In genomic region chr5:113278976-113279375, GRCh38 we compare ENCODE assay signal across 15 cellular contexts.
DNase-seq lines count a peak whose midpoint lies in the region; ATAC-seq lines count a peak whose summit lies in the region.
"Had no signal": no experiment of that assay in that cellular context is flagged by ENCODE, and none has a peak within 500 bp of the region (broad histone marks: within the 10 kb centered on the region; RNA-seq: fewer than 3 reads in every experiment).

No MANE protein-coding gene starts in this region.

- H3K27me3 ChIP-seq in mesenchymal stem cell (ENCODE audit: control insufficient read depth in 1 of 2, insufficient read depth in 1 of 2, low read length in 2 of 2) = no peaks in the 10 kb centered on the region
- H3K27me3 ChIP-seq: esophagus muscularis mucosa, transverse colon had no signal

- no peak overlapping the region for H2AK5ac ChIP-seq in mesenchymal stem cell (ENCODE audit: low read length, severe bottlenecking)

- peaks cover 25% of the 10 kb centered on the region for H3K79me1 ChIP-seq in mesenchymal stem cell (replicated peaks; ENCODE audit: low read length, poor library complexity, severe bottlenecking)

- H3K23ac ChIP-seq in mesenchymal stem cell (ENCODE audit: low read length in 2 of 2) = no peak overlapping the region

- H2BK120ac ChIP-seq in mesenchymal stem cell (ENCODE audit: low read depth, low read length) = no peak overlapping the region

- H3K36me3 ChIP-seq in mesenchymal stem cell (ENCODE audit: control insufficient read depth in 1 of 2, insufficient read depth in 2 of 2, low read depth in 1 of 2, low read length in 2 of 2) = no peaks in the 10 kb centered on the region
- H3K36me3 ChIP-seq: esophagus muscularis mucosa, transverse colon had no signal

- H4K8ac ChIP-seq in mesenchymal stem cell (ENCODE audit: low read length) = no peak overlapping the region

- no peak overlapping the region for H3K4me2 ChIP-seq in mesenchymal stem cell (ENCODE audit: low read length, poor library complexity, severe bottlenecking)
- H3K4me2 ChIP-seq: PC-9 had no signal

- 29% methylated on average over 1 of the region's 4 CpGs for WGBS in mesenchymal stem cell

- H3K4me1 ChIP-seq in mesenchymal stem cell (ENCODE audit: control insufficient read depth, insufficient read depth, low read depth, low read length) = peaks cover 9% of the 10 kb centered on the region

- H3K9me3 ChIP-seq in mesenchymal stem cell (ENCODE audit: control insufficient read depth, low read length) = no peaks in the 10 kb centered on the region
- H3K9me3 ChIP-seq: esophagus muscularis mucosa, transverse colon had no signal

- H3K4me3 ChIP-seq in mesenchymal stem cell (ENCODE audit: insufficient read depth in 1 of 2, low read depth in 1 of 2, low read length in 2 of 2) = no peak overlapping the region
- H3K4me3 ChIP-seq: esophagus muscularis mucosa, PC-9, transverse colon had no signal

- no peak overlapping the region for H2BK15ac ChIP-seq in mesenchymal stem cell (ENCODE audit: low read depth, poor library complexity, severe bottlenecking)

- no peak overlapping the region for H4K91ac ChIP-seq in mesenchymal stem cell (ENCODE audit: low read length)

- H2BK12ac ChIP-seq in mesenchymal stem cell (ENCODE audit: low read length in 2 of 2) = no peak overlapping the region

- H3K9ac ChIP-seq in mesenchymal stem cell (ENCODE audit: low read length) = no peak overlapping the region

- no peak overlapping the region for H3K14ac ChIP-seq in mesenchymal stem cell (ENCODE audit: low read length in 2 of 2)

- no peak overlapping the region for H3K27ac ChIP-seq in mesenchymal stem cell (ENCODE audit: low read length, poor library complexity, severe bottlenecking)
- H3K27ac ChIP-seq: esophagus muscularis mucosa, PC-9, transverse colon had no signal

- no peak overlapping the region for H2BK5ac ChIP-seq in mesenchymal stem cell (ENCODE audit: low read depth, low read length, poor library complexity, severe bottlenecking)

- H2AFZ ChIP-seq in mesenchymal stem cell (ENCODE audit: low read depth, low read length) = no peak overlapping the region
- H2AFZ ChIP-seq: PC-9 had no signal

- DNase-seq in SIG-M5 treated with dmso at 0.1 percent for 504 hours (lab: John Stamatoyannopoulos, UW; ENCODE audit: unreplicated experiment) (peak; percentile 17), mesenchymal stem cell (peak; percentile 70), UCSD-AML1 (lab: John Stamatoyannopoulos, UW; ENCODE audit: unreplicated experiment) (no peak), cerebellum (ENCODE audit: low spot score) (no peak), NCI-H2029 treated with DMSO at 0.1 percent for 48 hours (lab: John Stamatoyannopoulos, UW) (no peak)
- DNase-seq: activated naive CD4-positive, alpha-beta T cell treated with anti-CD3 and anti-CD28 coated beads for 36 hours; NCI-H1048; NCI-H345; PC-9; small intestine; T-helper 17 cell; transverse colon had no signal

- no peak overlapping the region for H3K18ac ChIP-seq in mesenchymal stem cell (ENCODE audit: low read depth in 1 of 2, low read length in 2 of 2)

- ATAC-seq in GM18861 (IDR thresholded peaks at IDR 0.05; ENCODE audit: unreplicated experiment) (peak; percentile 36), HG02870 (IDR thresholded peaks at IDR 0.05; ENCODE audit: unreplicated experiment) (peak; percentile 57)
- ATAC-seq: T-helper 17 cell had no signal

- no peak overlapping the region for H3K4ac ChIP-seq in mesenchymal stem cell (ENCODE audit: low read depth in 1 of 2, low read length in 2 of 2)

Comparison
In these comparisons a context has a peak if more than half of its experiments do, and no peak if none do; other contexts are left out.
1. DNase-seq: peak in SIG-M5 treated with dmso at 0.1 percent for 504 hours (single experiment) and mesenchymal stem cell (single experiment); none in UCSD-AML1 (single experiment), cerebellum (single experiment) and NCI-H2029 treated with DMSO at 0.1 percent for 48 hours (single experiment).